In genomic region chr5:14028188-14028587, GRCh38 we compare ENCODE assay signal across 29 cellular contexts.
"Had no signal": no experiment of that assay in that cellular context is flagged by ENCODE, and none has a peak within 500 bp of the region (broad histone marks: within the 10 kb centered on the region; RNA-seq: fewer than 3 reads in every experiment).

No MANE protein-coding gene starts in this region.

- H3K27ac ChIP-seq: colonic mucosa, coronary artery, dorsolateral prefrontal cortex, epithelial cell of prostate, esophagus muscularis mucosa, esophagus squamous epithelium, foreskin keratinocyte, gastrocnemius medialis, gastroesophageal sphincter, heart left ventricle, heart right ventricle had no signal

- H3K27me3 ChIP-seq: colonic mucosa, esophagus muscularis mucosa, foreskin keratinocyte, gastrocnemius medialis, gastroesophageal sphincter, heart left ventricle, heart right ventricle had no signal

- H3K9me3 ChIP-seq: colonic mucosa, esophagus muscularis mucosa, esophagus squamous epithelium, gastrocnemius medialis, gastroesophageal sphincter, heart left ventricle had no signal

- DNase-seq: colonic mucosa; cortex of kidney; dermis blood vessel endothelial cell; dorsolateral prefrontal cortex; effector CD4-positive, alpha-beta T cell; effector CD8-positive, alpha-beta T cell; effector memory CD4-positive, alpha-beta T cell; effector memory CD8-positive, alpha-beta T cell; endodermal cell; erythroblast; esophagus squamous epithelium; foreskin fibroblast; foreskin keratinocyte; foreskin melanocyte; gastrocnemius medialis; glutamatergic neuron; head of caudate nucleus; heart left ventricle; heart right ventricle had no signal

- H3K4me1 ChIP-seq: colonic mucosa, esophagus muscularis mucosa, esophagus squamous epithelium, gastrocnemius medialis, gastroesophageal sphincter, heart left ventricle, heart right ventricle had no signal

- H3K4me3 ChIP-seq: colonic mucosa, coronary artery, dorsolateral prefrontal cortex, esophagus muscularis mucosa, esophagus squamous epithelium, gastrocnemius medialis, gastroesophageal sphincter, heart left ventricle, heart right ventricle had no signal

- H3K36me3 ChIP-seq: colonic mucosa, esophagus muscularis mucosa, esophagus squamous epithelium, gastrocnemius medialis, gastroesophageal sphincter, heart left ventricle, heart right ventricle had no signal

- H3K4me1 Mint-ChIP-seq: endodermal cell had no signal

- H3K27ac Mint-ChIP-seq: dendritic cell treated with granulocyte-macrophage colony-stimulating factor and Interleukin-4, amounts not matched to agents 40 ng/mL and 50 ng/mL, for 4 days; effector memory CD8-positive, alpha-beta T cell; endodermal cell had no signal

- FAIRE-seq: colon, endometrium, endothelial cell of umbilical vein, frontal cortex had no signal

- H3K9me3 Mint-ChIP-seq: dendritic cell treated with granulocyte-macrophage colony-stimulating factor and Interleukin-4, amounts not matched to agents 40 ng/mL and 50 ng/mL, for 4 days; endodermal cell had no signal

- ATAC-seq: effector memory CD8-positive, alpha-beta T cell; esophagus mucosa; foreskin keratinocyte; gastrocnemius medialis; gastroesophageal sphincter; heart left ventricle; heart right ventricle had no signal

- H3K4me3 Mint-ChIP-seq: dendritic cell treated with granulocyte-macrophage colony-stimulating factor and Interleukin-4, amounts not matched to agents 40 ng/mL and 50 ng/mL, for 4 days; effector memory CD8-positive, alpha-beta T cell; endodermal cell had no signal
